21 cellular contexts compared by ENCODE assay signal in genomic region chr6:126530777-126531176, GRCh38.
DNase-seq lines count a peak whose midpoint lies in the region; ATAC-seq, FAIRE-seq and TF ChIP-seq lines count a peak whose summit lies in the region.
"Had no signal": no experiment of that assay in that cellular context is flagged by ENCODE, and none has a peak within 500 bp of the region (broad histone marks: within the 10 kb centered on the region; RNA-seq: fewer than 3 reads in every experiment).

No MANE protein-coding gene starts in this region.

- CTCF ChIA-PET in Caco-2 (lab: Charles Lee): no interaction called here

- no peaks in the 10 kb centered on the region for H3K27me3 ChIP-seq in Caco-2 (replicated peaks; ENCODE audit: control insufficient read depth, insufficient read depth, low read length)
- no peaks in the 10 kb centered on the region for H3K27me3 ChIP-seq in right lobe of liver
- H3K27me3 ChIP-seq in WERI-Rb-1 (ENCODE audit: insufficient read depth, low read depth, severe bottlenecking): no peaks in the 10 kb centered on the region

- H3K36me3 Mint-ChIP-seq in Caco-2 (ENCODE audit: insufficient read depth, unreplicated experiment): no peaks in the 10 kb centered on the region

- H3K4me3 Mint-ChIP-seq in Caco-2 (ENCODE audit: unreplicated experiment): no peak overlapping the region
- H3K4me3 Mint-ChIP-seq: CD4-positive, alpha-beta T cell had no signal

- intact Hi-C loops in Caco-2 (cut with micrococcal nuclease; ENCODE audit: unreplicated experiment) (no loop called here), right lobe of liver (cut with DNase I) (no loop called here)

- H3K9me3 Mint-ChIP-seq in Caco-2 (ENCODE audit: unreplicated experiment): no peaks in the 10 kb centered on the region
- H3K9me3 Mint-ChIP-seq: CD4-positive, alpha-beta T cell had no signal

- DNase-seq in Caco-2 (no peak), right lobe of liver (no peak), WERI-Rb-1 (no peak)
- DNase-seq: Calu3; CD4-positive, alpha-beta T cell; GF-D8; GM23248; NCI-H187; NCI-H2107; NCI-H2227 treated with DMSO at 0.1 percent for 48 hours; NCI-H510A treated with DMSO at 0.1 percent for 48 hours; PC-9; SIG-M5 had no signal

- no peak for TF ChIP-seq POLR2A in right lobe of liver (IDR thresholded peaks at IDR 0.05)

- peak; percentile 45 for FAIRE-seq in endometrium (lab: Jason Lieb, UNC)
- FAIRE-seq: A204.1 had no signal

- no peak overlapping the region for H3K4me3 ChIP-seq in Caco-2 (ENCODE audit: low read depth, low read length)
- no peak overlapping the region for H3K4me3 ChIP-seq in right lobe of liver
- H3K4me3 ChIP-seq in WERI-Rb-1 (ENCODE audit: low read depth, low read length): no peak overlapping the region
- H3K4me3 ChIP-seq: GM23248, PC-9 had no signal

- no peaks in the 10 kb centered on the region for H3K27me3 Mint-ChIP-seq in Caco-2 (ENCODE audit: insufficient read depth, unreplicated experiment)
- H3K27me3 Mint-ChIP-seq: CD4-positive, alpha-beta T cell had no signal

- H3K9me3 ChIP-seq in Caco-2 (no peaks in the 10 kb centered on the region), right lobe of liver (no peaks in the 10 kb centered on the region), WERI-Rb-1 (ENCODE audit: severe bottlenecking) (no peaks in the 10 kb centered on the region)

- TF ChIP-seq CTCF in Caco-2 (IDR thresholded peaks at IDR 0.05; ENCODE audit: insufficient read depth in 1 of 2, low read depth in 1 of 2, low read length in 1 of 2, severe bottlenecking in 1 of 2, unreplicated experiment in 1 of 2): no peak
- TF ChIP-seq CTCF in right lobe of liver (IDR thresholded peaks at IDR 0.05): no peak
- TF ChIP-seq CTCF in WERI-Rb-1 (IDR thresholded peaks at IDR 0.05; ENCODE audit: low read depth, low read length): no peak

- POLR2A ChIA-PET in Caco-2 (lab: Charles Lee): no interaction called here

- H3K4me1 Mint-ChIP-seq in Caco-2 (ENCODE audit: low read depth, unreplicated experiment): no peaks in the 10 kb centered on the region

- peak overlapping the region; percentile 3 for H3K27ac Mint-ChIP-seq in Caco-2 (ENCODE audit: unreplicated experiment)
- H3K27ac Mint-ChIP-seq: CD4-positive, alpha-beta T cell had no signal

- H3K36me3 ChIP-seq in Caco-2 (ENCODE audit: control insufficient read depth, insufficient read depth, low read length) (no peaks in the 10 kb centered on the region), right lobe of liver (no peaks in the 10 kb centered on the region), WERI-Rb-1 (no peaks in the 10 kb centered on the region)

- ATAC-seq in GM21786 (IDR thresholded peaks at IDR 0.05; ENCODE audit: unreplicated experiment) (peak; percentile 26), right lobe of liver (peak; percentile 40 to 59 (median 47)), GM19455 (IDR thresholded peaks at IDR 0.05; ENCODE audit: unreplicated experiment) (no peak), GM18498 (IDR thresholded peaks at IDR 0.05; ENCODE audit: unreplicated experiment) (no peak), GM19463 (IDR thresholded peaks at IDR 0.05; ENCODE audit: unreplicated experiment) (no peak)
- ATAC-seq: HCT116 had no signal

- H3K27ac ChIP-seq in right lobe of liver (no peak overlapping the region), WERI-Rb-1 (no peak overlapping the region)
- H3K27ac ChIP-seq: GM23248, PC-9, RWPE1 had no signal

- BruUV-seq in Caco-2 (replicated peaks; lab: Mats Ljungman, UMichigan): no TSS peak

- H3K4me1 ChIP-seq in Caco-2 (no peaks in the 10 kb centered on the region), right lobe of liver (peaks cover 0 to 3% (median 0%) of the 10 kb centered on the region in 4 donors)

Comparison
In these comparisons a context has a peak if more than half of its experiments do, and no peak if none do; other contexts are left out.
1. ATAC-seq: peak in GM21786 (single experiment) and right lobe of liver (4 of 4); none in GM19455 (single experiment), GM18498 (single experiment) and GM19463 (single experiment).